Comparison of ENCODE assay signal across 12 cellular contexts in genomic region chr5:141319202-141319601, GRCh38. TPM values are rescaled to one million over a fixed set of nuclear protein-coding genes. Genes with fewer than 3 reads are reported as not detected.
A peak's percentile ranks its signal among the peaks of the same experiment; 100 is the strongest.
DNase-seq lines count a peak whose midpoint lies in the region; ATAC-seq and TF ChIP-seq lines count a peak whose summit lies in the region.
"Had no signal": no experiment of that assay in that cellular context is flagged by ENCODE, and none has a peak within 500 bp of the region (broad histone marks: within the 10 kb centered on the region; RNA-seq: fewer than 3 reads in every experiment).

No MANE protein-coding gene starts in this region.

- peak overlapping the region in 1 of 10 donors; percentile 90 for H3K27ac ChIP-seq in heart right ventricle
- H3K27ac ChIP-seq in lower lobe of right lung = no peak overlapping the region
- no peak overlapping the region for H3K27ac ChIP-seq in thoracic aorta

- no peak for DNase-seq in heart right ventricle
- no peak for DNase-seq in left ventricle myocardium superior
- no peak for DNase-seq in activated CD8-positive, alpha-beta T cell treated with anti-CD3 and anti-CD28 coated beads, Interleukin-2, amount 10 ng/mL, durations not matched to agents 7 days and 5 days
- DNase-seq in lower lobe of right lung = no peak
- DNase-seq in thoracic aorta (ENCODE audit: low spot score) = no peak
- no peak for DNase-seq in NCI-H2029 (lab: John Stamatoyannopoulos, UW)
- DNase-seq in nucleus accumbens (lab: John Stamatoyannopoulos, UW) = no peak
- DNase-seq: dermis blood vessel endothelial cell; kidney glomerular epithelial cell; stimulated activated CD4-positive, alpha-beta T cell treated with anti-CD3 and anti-CD28 coated beads, Interleukin-2, amount 100 ng/mL, for 48 hours had no signal

- no peak for ATAC-seq in heart right ventricle
- ATAC-seq in left ventricle myocardium superior = no peak
- ATAC-seq in activated CD8-positive, alpha-beta T cell treated with anti-CD3 and anti-CD28 coated beads, Interleukin-2, amount 10 ng/mL, durations not matched to agents 7 days and 5 days = no peak
- ATAC-seq in lower lobe of right lung = no peak
- no peak for ATAC-seq in thoracic aorta (ENCODE audit: insufficient number of reproducible peaks, low FRiP score, low read depth)
- ATAC-seq in HG03432 (IDR thresholded peaks at IDR 0.05; ENCODE audit: unreplicated experiment) = no peak

- no peaks in the 10 kb centered on the region for H3K27me3 Mint-ChIP-seq in activated CD8-positive, alpha-beta T cell treated with anti-CD3 and anti-CD28 coated beads, Interleukin-2, amount 10 ng/mL, durations not matched to agents 7 days and 5 days (ENCODE audit: low read depth)

- peak overlapping the region; percentile 99 for H3K4me3 Mint-ChIP-seq in activated CD8-positive, alpha-beta T cell treated with anti-CD3 and anti-CD28 coated beads, Interleukin-2, amount 10 ng/mL, durations not matched to agents 7 days and 5 days

- CTCF ChIA-PET in activated CD8-positive, alpha-beta T cell treated with anti-CD3 and anti-CD28 coated beads, Interleukin-2, amount 10 ng/mL, durations not matched to agents 7 days and 5 days (lab: Charles Lee) = interaction anchor here (0.6 to 4.5 kb wide), 9 partner anchors 10 to 194 kb away, joined by 3 to 33 read pairs (median 6); partner anchors contain the start of genes PCDHGA1, PCDHGA3, PCDHGA4 and PCDHGB3

- TF ChIP-seq CTCF in heart right ventricle (IDR thresholded peaks at IDR 0.05) (no peak), lower lobe of right lung (IDR thresholded peaks at IDR 0.05) (no peak), thoracic aorta (IDR thresholded peaks at IDR 0.05) (no peak)

- H3K27ac Mint-ChIP-seq in activated CD8-positive, alpha-beta T cell treated with anti-CD3 and anti-CD28 coated beads, Interleukin-2, amount 10 ng/mL, durations not matched to agents 7 days and 5 days = peak overlapping the region; percentile 37

- POLR2A ChIA-PET in activated CD8-positive, alpha-beta T cell treated with anti-CD3 and anti-CD28 coated beads, Interleukin-2, amount 10 ng/mL, durations not matched to agents 7 days and 5 days (lab: Charles Lee) = interaction anchor here (0.8 kb wide), 1 partner anchor 50 kb away, joined by 3 read pairs; no protein-coding TSS in a partner anchor

- H3K9me3 ChIP-seq in heart right ventricle = peaks cover 0 to 88% (median 58%) of the 10 kb centered on the region in 11 donors
- H3K9me3 ChIP-seq in lower lobe of right lung = peaks cover 78% of the 10 kb centered on the region
- H3K9me3 ChIP-seq in thoracic aorta = peaks cover 60% of the 10 kb centered on the region

- H3K4me3 ChIP-seq in heart right ventricle (peak overlapping the region in 6 of 10 donors; percentile 71 to 96 (median 75)), lower lobe of right lung (peak overlapping the region; percentile 82), thoracic aorta (peak overlapping the region; percentile 76)

- H3K36me3 Mint-ChIP-seq in activated CD8-positive, alpha-beta T cell treated with anti-CD3 and anti-CD28 coated beads, Interleukin-2, amount 10 ng/mL, durations not matched to agents 7 days and 5 days (ENCODE audit: low read depth) = peaks cover 70% of the 10 kb centered on the region

- H3K9me3 Mint-ChIP-seq in activated CD8-positive, alpha-beta T cell treated with anti-CD3 and anti-CD28 coated beads, Interleukin-2, amount 10 ng/mL, durations not matched to agents 7 days and 5 days (ENCODE audit: insufficient read depth) = peaks cover 57% of the 10 kb centered on the region

- no peaks in the 10 kb centered on the region for H3K27me3 ChIP-seq in heart right ventricle
- no peaks in the 10 kb centered on the region for H3K27me3 ChIP-seq in lower lobe of right lung (ENCODE audit: low read depth)
- H3K27me3 ChIP-seq in thoracic aorta (replicated peaks; ENCODE audit: insufficient read depth) = no peaks in the 10 kb centered on the region

- 88 to 91% methylated on average over 6 of the region's 6 CpGs for WGBS in heart right ventricle, 2 donors

- intact Hi-C loops in heart right ventricle (cut with DNase I) (loop anchor here in 2 of 10 donors (10.0 kb wide), 2 partner anchors 64 to 94 kb away; partner anchors contain the start of gene PCDHB14 (in 1 of the 2)), left ventricle myocardium superior (cut with micrococcal nuclease) (no loop called here), lower lobe of right lung (cut with DNase I) (no loop called here)

- peaks cover 33% of the 10 kb centered on the region for H3K4me1 Mint-ChIP-seq in activated CD8-positive, alpha-beta T cell treated with anti-CD3 and anti-CD28 coated beads, Interleukin-2, amount 10 ng/mL, durations not matched to agents 7 days and 5 days (ENCODE audit: low read depth)

- H3K4me1 ChIP-seq in heart right ventricle (peaks cover 0 to 23% (median 13%) of the 10 kb centered on the region in 9 donors), lower lobe of right lung (no peaks in the 10 kb centered on the region), thoracic aorta (ENCODE audit: control insufficient read depth in 1 of 2, low read depth in 2 of 2) (peaks cover 0 to 12% of the 10 kb centered on the region in 2 donors)

- H3K36me3 ChIP-seq in heart right ventricle (peaks cover 0 to 57% (median 21%) of the 10 kb centered on the region in 9 donors), lower lobe of right lung (no peaks in the 10 kb centered on the region), thoracic aorta (peaks cover 31% of the 10 kb centered on the region)

RNA-seq across cellular contexts. Expression of gene TAF7, which starts 1.4 kb away (rescaled TPM):
- total RNA-seq in heart right ventricle (100 to 1,000 TPM in 8 of 10 donors, 10 to 100 TPM in 2; 93.4 to 111 (median 107) TPM), left ventricle myocardium superior (106 TPM), lower lobe of right lung (65.0 TPM), thoracic aorta (10 to 100 TPM; 35.9 to 56.1 TPM)
- polyA plus RNA-seq in heart right ventricle = 10 to 100 TPM; 33.1 to 89.9 TPM
- total RNA-seq in activated CD8-positive, alpha-beta T cell treated with anti-CD3 and anti-CD28 coated beads, Interleukin-2, amount 10 ng/mL, durations not matched to agents 7 days and 5 days = 10 to 100 TPM; 65.5 to 67.0 TPM

RNA-seq across cellular contexts. Expression of gene PCDHGA1, which starts 11.1 kb away (rescaled TPM):
- 1 to 10 TPM; 2.1 to 5.0 (median 2.8) TPM for total RNA-seq in heart right ventricle
- polyA plus RNA-seq in heart right ventricle = 1 to 10 TPM in 1 of 2 donors, under 1 TPM in 1; 0.57 to 1.5 TPM
- 3.0 TPM for total RNA-seq in left ventricle myocardium superior
- total RNA-seq in activated CD8-positive, alpha-beta T cell treated with anti-CD3 and anti-CD28 coated beads, Interleukin-2, amount 10 ng/mL, durations not matched to agents 7 days and 5 days = not detected
- 0.53 TPM for total RNA-seq in lower lobe of right lung
- total RNA-seq in thoracic aorta = 1 to 10 TPM in 1 of 2 donors, under 1 TPM in 1; 0.41 to 2.8 TPM

RNA-seq across cellular contexts. Expression of gene SLC25A2, which starts 15.4 kb away (rescaled TPM):
- total RNA-seq in heart right ventricle (under 1 TPM in 2 of 10 donors, not detected in 8; 0.28 TPM), left ventricle myocardium superior (not detected), lower lobe of right lung (0.71 TPM), thoracic aorta (1 to 10 TPM; 2.0 to 3.5 TPM)
- polyA plus RNA-seq in heart right ventricle = under 1 TPM in 1 of 2 donors, not detected in 1; 0.22 TPM
- under 1 TPM; 0.39 to 0.84 TPM for total RNA-seq in activated CD8-positive, alpha-beta T cell treated with anti-CD3 and anti-CD28 coated beads, Interleukin-2, amount 10 ng/mL, durations not matched to agents 7 days and 5 days
- total RNA-seq: NCI-H460 had no signal

RNA-seq across cellular contexts. Expression of gene PCDHGA2, which starts 19.4 kb away (rescaled TPM):
- total RNA-seq in heart right ventricle (10 to 100 TPM in 6 of 10 donors, 1 to 10 TPM in 4; 7.0 to 15.3 (median 12.2) TPM), left ventricle myocardium superior (6.0 TPM), lower lobe of right lung (2.7 TPM), thoracic aorta (10 to 100 TPM in 1 of 2 donors, 1 to 10 TPM in 1; 8.5 to 13.8 TPM)
- 1 to 10 TPM; 1.6 to 2.0 TPM for polyA plus RNA-seq in heart right ventricle
- total RNA-seq in activated CD8-positive, alpha-beta T cell treated with anti-CD3 and anti-CD28 coated beads, Interleukin-2, amount 10 ng/mL, durations not matched to agents 7 days and 5 days = not detected

RNA-seq across cellular contexts. Expression of gene PCDHGA3, which starts 24.4 kb away (rescaled TPM):
- total RNA-seq in heart right ventricle (10 to 100 TPM; 10.0 to 21.0 (median 15.2) TPM), left ventricle myocardium superior (12.1 TPM), lower lobe of right lung (1.8 TPM), thoracic aorta (1 to 10 TPM; 5.3 to 9.1 TPM)
- 1 to 10 TPM; 1.3 to 7.5 TPM for polyA plus RNA-seq in heart right ventricle
- total RNA-seq in activated CD8-positive, alpha-beta T cell treated with anti-CD3 and anti-CD28 coated beads, Interleukin-2, amount 10 ng/mL, durations not matched to agents 7 days and 5 days = not detected
- total RNA-seq: NCI-H460 had no signal
